In the genomic region with DNA sequence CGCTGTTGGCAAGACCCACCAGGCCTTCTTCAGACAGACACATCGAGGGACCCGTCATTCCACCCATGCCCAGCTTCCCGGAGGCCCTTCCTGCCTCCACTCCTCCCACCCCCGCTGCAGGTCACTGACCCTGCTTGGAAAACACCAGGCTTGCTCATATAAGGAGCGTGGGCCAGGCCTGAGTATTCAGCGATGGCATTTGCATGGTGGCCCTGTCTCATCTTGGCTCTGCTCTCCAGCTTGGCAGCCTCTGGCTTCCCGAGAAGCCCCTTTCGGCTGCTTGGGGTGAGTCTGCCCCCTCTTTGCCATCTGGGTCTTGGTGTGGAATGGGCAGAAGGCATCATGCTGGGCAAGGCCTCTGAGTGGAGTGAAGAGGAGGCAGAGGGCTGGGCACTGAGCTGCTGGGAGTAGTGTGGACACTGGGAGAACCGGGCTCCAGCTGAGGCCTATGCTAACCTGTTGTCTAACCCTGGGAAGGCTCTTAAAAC, we compare ENCODE assay signal across 17 cellular contexts. TPM values are rescaled to one million over a fixed set of nuclear protein-coding genes. Genes with fewer than 3 reads are reported as not detected.
A peak's percentile ranks its signal among the peaks of the same experiment; 100 is the strongest.
DNase-seq lines count a peak whose midpoint lies in the region; ATAC-seq and TF ChIP-seq lines count a peak whose summit lies in the region.
"Had no signal": no experiment of that assay in that cellular context is flagged by ENCODE, and none has a peak within 500 bp of the region (broad histone marks: within the 10 kb centered on the region; RNA-seq: fewer than 3 reads in every experiment).

A gene with protein sequence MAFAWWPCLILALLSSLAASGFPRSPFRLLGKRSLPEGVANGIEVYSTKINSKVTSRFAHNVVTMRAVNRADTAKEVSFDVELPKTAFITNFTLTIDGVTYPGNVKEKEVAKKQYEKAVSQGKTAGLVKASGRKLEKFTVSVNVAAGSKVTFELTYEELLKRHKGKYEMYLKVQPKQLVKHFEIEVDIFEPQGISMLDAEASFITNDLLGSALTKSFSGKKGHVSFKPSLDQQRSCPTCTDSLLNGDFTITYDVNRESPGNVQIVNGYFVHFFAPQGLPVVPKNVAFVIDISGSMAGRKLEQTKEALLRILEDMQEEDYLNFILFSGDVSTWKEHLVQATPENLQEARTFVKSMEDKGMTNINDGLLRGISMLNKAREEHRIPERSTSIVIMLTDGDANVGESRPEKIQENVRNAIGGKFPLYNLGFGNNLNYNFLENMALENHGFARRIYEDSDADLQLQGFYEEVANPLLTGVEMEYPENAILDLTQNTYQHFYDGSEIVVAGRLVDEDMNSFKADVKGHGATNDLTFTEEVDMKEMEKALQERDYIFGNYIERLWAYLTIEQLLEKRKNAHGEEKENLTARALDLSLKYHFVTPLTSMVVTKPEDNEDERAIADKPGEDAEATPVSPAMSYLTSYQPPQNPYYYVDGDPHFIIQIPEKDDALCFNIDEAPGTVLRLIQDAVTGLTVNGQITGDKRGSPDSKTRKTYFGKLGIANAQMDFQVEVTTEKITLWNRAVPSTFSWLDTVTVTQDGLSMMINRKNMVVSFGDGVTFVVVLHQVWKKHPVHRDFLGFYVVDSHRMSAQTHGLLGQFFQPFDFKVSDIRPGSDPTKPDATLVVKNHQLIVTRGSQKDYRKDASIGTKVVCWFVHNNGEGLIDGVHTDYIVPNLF (plus strand): TSS at position 185 of the 488 bp plus-strand sequence. CDS start 8 bp downstream, at position 193.

- H4K8ac ChIP-seq in neuronal stem cell (ENCODE audit: low read depth, low read length) = no peak within 1 kb of the TSS

- no peaks in the 10 kb centered on the region for H3K4me1 Mint-ChIP-seq in CD8-positive, alpha-beta memory T cell

- H3K4me1 ChIP-seq in right atrium auricular region (no peaks in the 10 kb centered on the region), neuronal stem cell (ENCODE audit: control insufficient read depth in 2 of 2, insufficient read depth in 1 of 2, low read depth in 1 of 2, low read length in 2 of 2) (peaks cover 4 to 9% of the 10 kb centered on the region in 2 donors)
- no peaks in the 10 kb centered on the region for H3K4me1 ChIP-seq in CD8-positive, alpha-beta memory T cell (ENCODE audit: insufficient read depth, low read length)

- H3K4me3 ChIP-seq in right atrium auricular region (no peak within 1 kb of the TSS), neuronal stem cell (ENCODE audit: low read length in 2 of 2) (no peak within 1 kb of the TSS)
- H3K4me3 ChIP-seq in CD8-positive, alpha-beta memory T cell (ENCODE audit: low read length) = no peak within 1 kb of the TSS
- H3K4me3 ChIP-seq: MG63 had no signal

- intact Hi-C loops in Right ventricle myocardium superior (cut with DNase I) = no loop called here

- H2BK5ac ChIP-seq in neuronal stem cell (ENCODE audit: low read length) = no peak within 1 kb of the TSS

- H3K9ac ChIP-seq in neuronal stem cell (ENCODE audit: low read depth, low read length, poor library complexity) = no peak within 1 kb of the TSS

- peak; percentile 65 for DNase-seq in right atrium auricular region (ENCODE audit: low spot score)
- DNase-seq in Right ventricle myocardium superior = no peak
- DNase-seq in left kidney (ENCODE audit: low read depth, low spot score) = peak; percentile 41
- DNase-seq in neuronal stem cell (ENCODE audit: low spot score) = no peak
- no peak for DNase-seq in midbrain (lab: John Stamatoyannopoulos, UW)
- DNase-seq in CD8-positive, alpha-beta memory T cell = no peak
- no peak for DNase-seq in amniotic stem cell (lab: John Stamatoyannopoulos, UW)
- DNase-seq: Karpas-422, MG63, NCI-H1092, NCI-H2081 treated with DMSO at 0.1 percent for 48 hours, NCI-H524, SIG-M5 had no signal

- POLR2A ChIA-PET in CD8-positive, alpha-beta memory T cell (lab: Charles Lee) = no interaction called here

- ATAC-seq in Right ventricle myocardium superior (ENCODE audit: poor library complexity) = no peak
- no peak for ATAC-seq in GM19351 (IDR thresholded peaks at IDR 0.05; ENCODE audit: unreplicated experiment)
- ATAC-seq: Panc1 had no signal

- peak within 1 kb of the TSS in 1 of 2 donors; percentile 3 for H3K27ac ChIP-seq in right atrium auricular region
- no peak within 1 kb of the TSS for H3K27ac ChIP-seq in neuronal stem cell (replicated peaks; ENCODE audit: low read length)
- H3K27ac ChIP-seq in CD8-positive, alpha-beta memory T cell (ENCODE audit: low read depth, low read length) = no peak within 1 kb of the TSS

- no peaks in the 10 kb centered on the region for H3K79me1 ChIP-seq in neuronal stem cell (ENCODE audit: low read depth, low read length)

- no peak within 1 kb of the TSS for H3K4ac ChIP-seq in neuronal stem cell (ENCODE audit: low read length)

- no peak within 1 kb of the TSS for H2BK12ac ChIP-seq in neuronal stem cell (ENCODE audit: low read length)

- peaks cover 0 to 2% of the 10 kb centered on the region in 2 donors for H3K27me3 Mint-ChIP-seq in CD8-positive, alpha-beta memory T cell

- H3K9me3 Mint-ChIP-seq in CD8-positive, alpha-beta memory T cell = peaks cover 0 to 2% (median 0%) of the 10 kb centered on the region in 5 donors

- peak within 1 kb of the TSS; percentile 49 for H2BK120ac ChIP-seq in neuronal stem cell (ENCODE audit: low read depth, low read length)

- peak within 1 kb of the TSS; percentile 13 for H3K14ac ChIP-seq in neuronal stem cell (ENCODE audit: low read length)

- H4K91ac ChIP-seq in neuronal stem cell (ENCODE audit: low read depth, low read length, poor library complexity) = no peak within 1 kb of the TSS

- no peaks in the 10 kb centered on the region for H3K36me3 Mint-ChIP-seq in CD8-positive, alpha-beta memory T cell

- no peaks in the 10 kb centered on the region for H3K9me3 ChIP-seq in right atrium auricular region
- no peaks in the 10 kb centered on the region for H3K9me3 ChIP-seq in neuronal stem cell (replicated peaks in 1 of 2; ENCODE audit: control insufficient read depth in 2 of 2, insufficient read depth in 1 of 2, low read depth in 1 of 2, low read length in 2 of 2)
- no peaks in the 10 kb centered on the region for H3K9me3 ChIP-seq in CD8-positive, alpha-beta memory T cell (ENCODE audit: low read length)
- H3K9me3 ChIP-seq: MG63 had no signal

- WGBS in neuronal stem cell (ENCODE audit: extremely low coverage in 2 of 2, insufficient read length in 2 of 2, insufficient replicate concordance in 1 of 2), 2 donors = no CpG with 5 or more reads among the region's 10 CpGs

- CTCF ChIA-PET in CD8-positive, alpha-beta memory T cell (lab: Charles Lee) = no interaction called here

- H3K4me3 Mint-ChIP-seq in CD8-positive, alpha-beta memory T cell = no peak within 1 kb of the TSS

- H3K18ac ChIP-seq in neuronal stem cell (ENCODE audit: low read length) = peak within 1 kb of the TSS; percentile 50

- peak within 1 kb of the TSS; percentile 12 for H2AK5ac ChIP-seq in neuronal stem cell (ENCODE audit: low read depth, low read length)

- H3K27me3 ChIP-seq in right atrium auricular region (no peaks in the 10 kb centered on the region), neuronal stem cell (ENCODE audit: control insufficient read depth in 3 of 3, insufficient read depth in 3 of 3, low read depth in 1 of 3, low read length in 3 of 3) (peaks cover 0 to 10% (median 0%) of the 10 kb centered on the region in 3 experiments)
- H3K27me3 ChIP-seq in CD8-positive, alpha-beta memory T cell (ENCODE audit: insufficient read depth, low read length, poor library complexity, severe bottlenecking) = no peaks in the 10 kb centered on the region
- H3K27me3 ChIP-seq: MG63 had no signal

- peak within 1 kb of the TSS in 1 of 8 donors; percentile 75 for H3K27ac Mint-ChIP-seq in CD8-positive, alpha-beta memory T cell

- TF ChIP-seq CTCF in right atrium auricular region (IDR thresholded peaks at IDR 0.05) = no peak

- no peak within 1 kb of the TSS for H3K4me2 ChIP-seq in neuronal stem cell (ENCODE audit: insufficient read depth, low read length, poor library complexity, severe bottlenecking)

- peak within 1 kb of the TSS; percentile 39 for H2AFZ ChIP-seq in neuronal stem cell (ENCODE audit: low read length)

- no peak within 1 kb of the TSS for H2BK15ac ChIP-seq in neuronal stem cell (ENCODE audit: low read length)

- no peaks in the 10 kb centered on the region for H3K36me3 ChIP-seq in right atrium auricular region
- no peaks in the 10 kb centered on the region for H3K36me3 ChIP-seq in neuronal stem cell (replicated peaks in 1 of 2; ENCODE audit: control insufficient read depth in 2 of 2, insufficient read depth in 2 of 2, low read length in 2 of 2)
- no peaks in the 10 kb centered on the region for H3K36me3 ChIP-seq in CD8-positive, alpha-beta memory T cell (ENCODE audit: insufficient read depth, low read length)
- H3K36me3 ChIP-seq: MG63 had no signal

- peak within 1 kb of the TSS; percentile 53 for H3K23ac ChIP-seq in neuronal stem cell (ENCODE audit: low read depth, low read length, poor library complexity)

RNA-seq across cellular contexts. Expression of the gene that starts here (rescaled TPM):
- total RNA-seq in right atrium auricular region (1 to 10 TPM in 1 of 2 donors, under 1 TPM in 1; 0.19 to 2.1 TPM), Right ventricle myocardium superior (0.35 TPM)
- polyA plus RNA-seq in neuronal stem cell (2013, experiment 1 of 2) = 0.07 TPM
- polyA plus RNA-seq in neuronal stem cell (2013, experiment 2 of 2) = 0.08 TPM
- not detected for total RNA-seq in CD8-positive, alpha-beta memory T cell
- not detected for polyA plus RNA-seq in CD8-positive, alpha-beta memory T cell
- total RNA-seq: Daoy, H1 had no signal
- polyA plus RNA-seq: H1 had no signal

Comparison
In these comparisons a context has a peak if more than half of its experiments do, and no peak if none do; other contexts are left out.
1. DNase-seq: peak in right atrium auricular region (single experiment) and left kidney (single experiment); none in Right ventricle myocardium superior (single experiment), neuronal stem cell (single experiment), midbrain (single experiment), CD8-positive, alpha-beta memory T cell (0 of 5) and amniotic stem cell (single experiment).